In genomic region chr20:24872291-24873014, GRCh38 we compare ENCODE assay signal across 12 cellular contexts.
A peak's percentile ranks its signal among the peaks of the same experiment; 100 is the strongest.
DNase-seq lines count a peak whose midpoint lies in the region; ATAC-seq and TF ChIP-seq lines count a peak whose summit lies in the region.
"Had no signal": no experiment of that assay in that cellular context is flagged by ENCODE, and none has a peak within 500 bp of the region (broad histone marks: within the 10 kb centered on the region; RNA-seq: fewer than 3 reads in every experiment).

No MANE protein-coding gene starts in this region.

- no peaks in the 10 kb centered on the region for H3K4me1 ChIP-seq in mucosa of descending colon (ENCODE audit: low read depth)

- H3K27me3 Mint-ChIP-seq in naive B cell = peaks cover 16 to 33% (median 23%) of the 10 kb centered on the region in 3 donors
- H3K27me3 Mint-ChIP-seq: natural killer cell treated with Interleukin-12 subunit alpha and Interleukin-12 subunit beta and Interleukin-15 and Interleukin-18, amount 100 ng/mL, for 72 hours had no signal

- no peaks in the 10 kb centered on the region for H3K9me3 ChIP-seq in mucosa of descending colon

- DNase-seq in NCI-H1436 (lab: John Stamatoyannopoulos, UW) (peak; percentile 79), naive B cell (peak; percentile 24), mucosa of descending colon (no peak), germinal center (ENCODE audit: low spot score) (no peak), NCI-H526 treated with DMSO at 0.1 percent for 48 hours (lab: John Stamatoyannopoulos, UW) (no peak), NCI-H510A (lab: John Stamatoyannopoulos, UW) (no peak)
- DNase-seq: activated B cell treated with CpG ODN at 0.5 μM for 24 hours had no signal

- peak overlapping the region in 2 of 8 donors; percentile 37 to 42 for H3K4me3 Mint-ChIP-seq in naive B cell
- H3K4me3 Mint-ChIP-seq: activated B cell treated with CpG ODN at 0.5 μM for 24 hours; natural killer cell treated with Interleukin-12 subunit alpha and Interleukin-12 subunit beta and Interleukin-15 and Interleukin-18, amount 100 ng/mL, for 72 hours; stimulated activated memory B cell treated with anti-CD40 and anti-IgM and Interleukin-4, amounts not matched to agents 10 μg/mL and 1 μg/mL and 100 μg/mL, for 72 hours had no signal

- intact Hi-C loops in mucosa of descending colon (cut with DNase I, micrococcal nuclease) = no loop called here

- H3K4me3 ChIP-seq in mucosa of descending colon = no peak overlapping the region
- H3K4me3 ChIP-seq: cardiac muscle cell had no signal

- no peaks in the 10 kb centered on the region for H3K36me3 Mint-ChIP-seq in naive B cell
- H3K36me3 Mint-ChIP-seq: natural killer cell treated with Interleukin-12 subunit alpha and Interleukin-12 subunit beta and Interleukin-15 and Interleukin-18, amount 100 ng/mL, for 72 hours; stimulated activated memory B cell treated with anti-CD40 and anti-IgM and Interleukin-4, amounts not matched to agents 10 μg/mL and 1 μg/mL and 100 μg/mL, for 72 hours had no signal

- ATAC-seq in GM18508 (IDR thresholded peaks at IDR 0.05; ENCODE audit: insufficient read depth, unreplicated experiment) = peak; percentile 61
- ATAC-seq in GM21723 (IDR thresholded peaks at IDR 0.05; ENCODE audit: unreplicated experiment) = peak; percentile 43
- ATAC-seq in naive B cell (ENCODE audit: low read depth in 2 of 2) = peak; percentile 20 to 68
- no peak for ATAC-seq in mucosa of descending colon
- ATAC-seq: natural killer cell treated with Interleukin-12 subunit alpha and Interleukin-12 subunit beta and Interleukin-15 and Interleukin-18, amount 100 ng/mL, for 72 hours; stimulated activated memory B cell treated with anti-CD40 and anti-IgM and Interleukin-4, amounts not matched to agents 10 μg/mL and 1 μg/mL and 100 μg/mL, for 72 hours had no signal

- no peak for TF ChIP-seq CTCF in mucosa of descending colon (IDR thresholded peaks at IDR 0.05)

- no peaks in the 10 kb centered on the region for H3K36me3 ChIP-seq in mucosa of descending colon (ENCODE audit: low read depth)
- H3K36me3 ChIP-seq: cardiac muscle cell had no signal

- peaks cover 0 to under 1% (median 0%) of the 10 kb centered on the region in 7 donors for H3K9me3 Mint-ChIP-seq in naive B cell
- H3K9me3 Mint-ChIP-seq: activated B cell treated with CpG ODN at 0.5 μM for 24 hours; natural killer cell treated with Interleukin-12 subunit alpha and Interleukin-12 subunit beta and Interleukin-15 and Interleukin-18, amount 100 ng/mL, for 72 hours; stimulated activated memory B cell treated with anti-CD40 and anti-IgM and Interleukin-4, amounts not matched to agents 10 μg/mL and 1 μg/mL and 100 μg/mL, for 72 hours had no signal

- peak overlapping the region in 2 of 6 donors; percentile 70 to 74 for H3K27ac Mint-ChIP-seq in naive B cell
- H3K27ac Mint-ChIP-seq: activated B cell treated with CpG ODN at 0.5 μM for 24 hours; natural killer cell treated with Interleukin-12 subunit alpha and Interleukin-12 subunit beta and Interleukin-15 and Interleukin-18, amount 100 ng/mL, for 72 hours; stimulated activated memory B cell treated with anti-CD40 and anti-IgM and Interleukin-4, amounts not matched to agents 10 μg/mL and 1 μg/mL and 100 μg/mL, for 72 hours had no signal

- H3K4me1 Mint-ChIP-seq in naive B cell = peaks cover 0 to 19% (median 19%) of the 10 kb centered on the region in 3 donors
- H3K4me1 Mint-ChIP-seq: activated B cell treated with CpG ODN at 0.5 μM for 24 hours; stimulated activated memory B cell treated with anti-CD40 and anti-IgM and Interleukin-4, amounts not matched to agents 10 μg/mL and 1 μg/mL and 100 μg/mL, for 72 hours had no signal

Comparison
In these comparisons a context has a peak if more than half of its experiments do, and no peak if none do; other contexts are left out.
1. DNase-seq: peak in NCI-H1436 (single experiment) and naive B cell (single experiment); none in mucosa of descending colon (0 of 3), germinal center (single experiment), NCI-H526 treated with DMSO at 0.1 percent for 48 hours (single experiment) and NCI-H510A (single experiment).